ENCODE assay signal across 1 cellular context in the genomic region with DNA sequence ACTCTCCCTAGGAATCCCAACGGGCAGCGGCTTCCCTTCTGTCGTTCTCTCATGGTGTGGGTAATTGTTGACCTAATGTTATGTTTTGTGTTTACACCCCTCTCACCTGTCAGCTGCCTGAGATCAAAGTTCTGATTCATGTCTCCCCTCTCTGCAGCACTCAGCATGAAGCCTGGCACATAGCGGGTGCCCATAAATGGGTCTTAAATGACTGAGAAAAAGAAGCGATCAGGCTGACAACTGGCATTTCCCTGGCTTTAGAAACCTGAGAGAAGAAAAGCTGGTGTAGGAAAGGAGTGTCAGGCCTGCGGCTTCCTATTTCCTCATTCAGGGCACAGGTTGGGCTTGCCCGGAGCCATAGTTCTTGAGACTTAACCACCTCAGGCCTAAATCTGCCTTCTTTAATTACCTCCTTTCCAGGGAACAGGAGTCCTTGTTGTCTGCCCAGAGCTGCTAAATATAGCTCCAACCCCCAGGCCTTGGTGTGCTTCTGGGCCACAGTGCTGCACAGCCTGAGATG.
TF ChIP-seq lines count a peak whose summit lies in the region.

No MANE protein-coding gene starts in this region.

TF ChIP-seq in HepG2, 621 proteins besides CTCF, POLR2A, EP300 and RAD21 (continued from another document and continues in another):
- TF ChIP-seq, protein P1, sequence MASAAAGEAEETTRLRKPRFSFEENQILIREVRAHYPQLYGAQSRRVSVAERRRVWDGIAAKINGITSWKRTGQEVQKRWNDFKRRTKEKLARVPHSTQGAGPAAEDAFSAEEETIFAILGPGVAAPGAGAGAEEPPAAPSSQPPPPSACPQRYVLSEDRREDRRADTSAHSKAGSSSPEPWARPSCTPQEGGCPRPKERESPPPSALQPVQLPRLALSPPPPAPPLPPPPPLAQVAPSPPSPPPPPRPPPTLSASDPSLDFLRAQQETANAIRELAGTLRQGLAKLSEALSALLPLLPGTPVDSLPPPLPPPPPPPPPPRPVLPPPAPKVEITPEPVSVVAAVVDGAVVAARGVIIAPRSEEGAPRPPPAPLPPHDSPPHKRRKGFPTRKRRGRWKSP (CRISPR knock-in tag; IDR thresholded peaks at IDR 0.05) = no peak
- TF ChIP-seq TCF12 (IDR thresholded peaks at IDR 0.05) (no peak), TCF12 (CRISPR knock-in tag; IDR thresholded peaks at IDR 0.05) (no peak), ZNF512B (CRISPR knock-in tag; IDR thresholded peaks at IDR 0.05; ENCODE audit: borderline replicate concordance) (no peak), NFIC (IDR thresholded peaks at IDR 0.05; ENCODE audit: low read length) (peak; percentile 45; the same call in 1 of the 2 replicates), NR2F6 (IDR thresholded peaks at IDR 0.05) (no peak), NR2F6 (CRISPR knock-in tag; IDR thresholded peaks at IDR 0.05) (peak; percentile 72), SP140L (CRISPR knock-in tag; IDR thresholded peaks at IDR 0.05; ENCODE audit: borderline replicate concordance) (no peak), ZNF589 (CRISPR knock-in tag; conservative IDR thresholded peaks at IDR 0.05) (no peak), FOXA3 (CRISPR knock-in tag; IDR thresholded peaks at IDR 0.05) (peak; percentile 91), RCOR2 (CRISPR knock-in tag; IDR thresholded peaks at IDR 0.05) (0 out of 2 replicates have a peak, but pooled peaks have one; percentile 22), ZNF205 (CRISPR knock-in tag; IDR thresholded peaks at IDR 0.05) (0 out of 2 replicates have a peak, but pooled peaks have one; percentile 54), KLF13 (CRISPR knock-in tag; IDR thresholded peaks at IDR 0.05) (no peak), SIX4 (CRISPR knock-in tag; IDR thresholded peaks at IDR 0.05) (no peak), CHD4 (IDR thresholded peaks at IDR 0.05; ENCODE audit: borderline replicate concordance, low read length) (no peak), HDAC6 (IDR thresholded peaks at IDR 0.05; ENCODE audit: low read depth, low read length) (no peak), PRMT3 (CRISPR knock-in tag; IDR thresholded peaks at IDR 0.05; ENCODE audit: borderline replicate concordance, low read depth) (no peak), ZKSCAN5 (CRISPR knock-in tag; IDR thresholded peaks at IDR 0.05) (no peak), SMAD3 (CRISPR knock-in tag; IDR thresholded peaks at IDR 0.05) (no peak), PRDM4 (CRISPR knock-in tag; IDR thresholded peaks at IDR 0.05; ENCODE audit: borderline replicate concordance) (no peak), ZNF354B (CRISPR knock-in tag; IDR thresholded peaks at IDR 0.05) (no peak), DMTF1 (CRISPR knock-in tag; IDR thresholded peaks at IDR 0.05) (no peak), CENPBD1 (CRISPR knock-in tag; IDR thresholded peaks at IDR 0.05; ENCODE audit: borderline replicate concordance, low read depth) (no peak), HMGA1 (CRISPR knock-in tag; conservative IDR thresholded peaks at IDR 0.05) (no peak), ZNF776 (CRISPR knock-in tag; IDR thresholded peaks at IDR 0.05) (no peak), MIER2 (CRISPR knock-in tag; IDR thresholded peaks at IDR 0.05) (0 out of 2 replicates have a peak, but pooled peaks have one; percentile 58), ZNF770 (CRISPR knock-in tag; IDR thresholded peaks at IDR 0.05) (no peak), ZNF550 (CRISPR knock-in tag; IDR thresholded peaks at IDR 0.05; ENCODE audit: borderline replicate concordance) (no peak), U2AF1 (optimal IDR thresholded peaks at IDR 0.05; ENCODE audit: low read depth, low read length) (no peak), TFE3 (CRISPR knock-in tag; IDR thresholded peaks at IDR 0.05) (peak; percentile 79)
- TF ChIP-seq, protein P2, sequence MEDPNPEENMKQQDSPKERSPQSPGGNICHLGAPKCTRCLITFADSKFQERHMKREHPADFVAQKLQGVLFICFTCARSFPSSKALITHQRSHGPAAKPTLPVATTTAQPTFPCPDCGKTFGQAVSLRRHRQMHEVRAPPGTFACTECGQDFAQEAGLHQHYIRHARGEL (CRISPR knock-in tag; IDR thresholded peaks at IDR 0.05) = no peak
- TF ChIP-seq, protein P3, sequence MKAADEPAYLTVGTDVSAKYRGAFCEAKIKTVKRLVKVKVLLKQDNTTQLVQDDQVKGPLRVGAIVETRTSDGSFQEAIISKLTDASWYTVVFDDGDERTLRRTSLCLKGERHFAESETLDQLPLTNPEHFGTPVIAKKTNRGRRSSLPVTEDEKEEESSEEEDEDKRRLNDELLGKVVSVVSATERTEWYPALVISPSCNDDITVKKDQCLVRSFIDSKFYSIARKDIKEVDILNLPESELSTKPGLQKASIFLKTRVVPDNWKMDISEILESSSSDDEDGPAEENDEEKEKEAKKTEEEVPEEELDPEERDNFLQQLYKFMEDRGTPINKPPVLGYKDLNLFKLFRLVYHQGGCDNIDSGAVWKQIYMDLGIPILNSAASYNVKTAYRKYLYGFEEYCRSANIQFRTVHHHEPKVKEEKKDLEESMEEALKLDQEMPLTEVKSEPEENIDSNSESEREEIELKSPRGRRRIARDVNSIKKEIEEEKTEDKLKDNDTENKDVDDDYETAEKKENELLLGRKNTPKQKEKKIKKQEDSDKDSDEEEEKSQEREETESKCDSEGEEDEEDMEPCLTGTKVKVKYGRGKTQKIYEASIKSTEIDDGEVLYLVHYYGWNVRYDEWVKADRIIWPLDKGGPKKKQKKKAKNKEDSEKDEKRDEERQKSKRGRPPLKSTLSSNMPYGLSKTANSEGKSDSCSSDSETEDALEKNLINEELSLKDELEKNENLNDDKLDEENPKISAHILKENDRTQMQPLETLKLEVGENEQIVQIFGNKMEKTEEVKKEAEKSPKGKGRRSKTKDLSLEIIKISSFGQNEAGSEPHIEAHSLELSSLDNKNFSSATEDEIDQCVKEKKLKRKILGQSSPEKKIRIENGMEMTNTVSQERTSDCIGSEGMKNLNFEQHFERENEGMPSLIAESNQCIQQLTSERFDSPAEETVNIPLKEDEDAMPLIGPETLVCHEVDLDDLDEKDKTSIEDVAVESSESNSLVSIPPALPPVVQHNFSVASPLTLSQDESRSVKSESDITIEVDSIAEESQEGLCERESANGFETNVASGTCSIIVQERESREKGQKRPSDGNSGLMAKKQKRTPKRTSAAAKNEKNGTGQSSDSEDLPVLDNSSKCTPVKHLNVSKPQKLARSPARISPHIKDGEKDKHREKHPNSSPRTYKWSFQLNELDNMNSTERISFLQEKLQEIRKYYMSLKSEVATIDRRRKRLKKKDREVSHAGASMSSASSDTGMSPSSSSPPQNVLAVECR (CRISPR knock-in tag; IDR thresholded peaks at IDR 0.05; ENCODE audit: borderline replicate concordance) = peak; percentile 58; the same call in 1 of the 2 replicates
- TF ChIP-seq, protein P4, sequence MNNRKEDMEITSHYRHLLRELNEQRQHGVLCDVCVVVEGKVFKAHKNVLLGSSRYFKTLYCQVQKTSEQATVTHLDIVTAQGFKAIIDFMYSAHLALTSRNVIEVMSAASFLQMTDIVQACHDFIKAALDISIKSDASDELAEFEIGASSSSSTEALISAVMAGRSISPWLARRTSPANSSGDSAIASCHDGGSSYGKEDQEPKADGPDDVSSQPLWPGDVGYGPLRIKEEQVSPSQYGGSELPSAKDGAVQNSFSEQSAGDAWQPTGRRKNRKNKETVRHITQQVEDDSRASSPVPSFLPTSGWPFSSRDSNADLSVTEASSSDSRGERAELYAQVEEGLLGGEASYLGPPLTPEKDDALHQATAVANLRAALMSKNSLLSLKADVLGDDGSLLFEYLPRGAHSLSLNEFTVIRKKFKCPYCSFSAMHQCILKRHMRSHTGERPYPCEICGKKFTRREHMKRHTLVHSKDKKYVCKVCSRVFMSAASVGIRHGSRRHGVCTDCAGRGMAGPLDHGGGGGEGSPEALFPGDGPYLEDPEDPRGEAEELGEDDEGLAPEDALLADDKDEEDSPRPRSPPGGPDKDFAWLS (CRISPR knock-in tag; IDR thresholded peaks at IDR 0.05; ENCODE audit: borderline replicate concordance) = no peak
- TF ChIP-seq, protein P5, sequence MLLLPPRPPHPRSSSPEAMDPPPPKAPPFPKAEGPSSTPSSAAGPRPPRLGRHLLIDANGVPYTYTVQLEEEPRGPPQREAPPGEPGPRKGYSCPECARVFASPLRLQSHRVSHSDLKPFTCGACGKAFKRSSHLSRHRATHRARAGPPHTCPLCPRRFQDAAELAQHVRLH (CRISPR knock-in tag; IDR thresholded peaks at IDR 0.05; ENCODE audit: borderline replicate concordance, low read depth) = no peak
